Comparison of ENCODE assay signal across 8 cellular contexts in the genomic region with DNA sequence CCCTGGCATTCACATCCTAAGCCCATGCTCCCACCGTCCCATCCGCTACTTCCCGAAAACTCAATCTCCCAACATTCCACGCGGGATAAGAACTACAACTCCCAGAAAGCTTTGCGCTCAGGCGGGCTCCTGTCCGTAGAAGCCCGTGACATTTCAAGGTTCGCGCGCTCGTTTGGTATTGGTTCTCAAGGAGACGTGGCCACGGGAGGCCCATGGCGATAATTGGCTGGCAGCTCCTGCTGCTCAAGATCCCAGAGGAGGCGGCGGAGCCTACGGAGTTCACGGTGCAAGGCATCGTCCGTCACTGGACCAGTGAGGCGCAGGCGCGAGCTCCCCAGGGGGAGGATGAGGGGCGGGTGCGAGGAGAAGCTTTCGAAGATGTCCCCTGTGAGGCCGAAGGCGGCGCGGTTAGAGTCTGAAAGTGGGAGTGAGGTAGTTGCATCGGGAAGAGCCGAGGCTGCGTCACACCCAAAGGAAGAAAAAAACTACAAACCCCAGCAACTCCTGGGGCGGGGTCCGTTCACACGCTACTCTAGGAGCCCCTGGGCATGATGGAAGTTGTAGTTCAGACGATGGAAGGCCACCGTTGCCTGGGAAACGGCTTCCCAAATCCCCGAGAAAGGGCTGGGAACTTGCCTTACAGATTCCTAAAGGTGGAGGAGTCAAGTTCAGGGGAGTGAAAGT. TPM values are rescaled to one million over a fixed set of nuclear protein-coding genes. Genes with fewer than 3 reads are reported as not detected.
A peak's percentile ranks its signal among the peaks of the same experiment; 100 is the strongest.
DNase-seq lines count a peak whose midpoint lies in the region; ATAC-seq, FAIRE-seq and TF ChIP-seq lines count a peak whose summit lies in the region.

No MANE protein-coding gene starts in this region.

- no peaks in the 10 kb centered on the region for H3K36me3 ChIP-seq in BE2C
- no peaks in the 10 kb centered on the region for H3K36me3 ChIP-seq in right lobe of liver

- no peaks in the 10 kb centered on the region for H3K27me3 Mint-ChIP-seq in activated CD4-positive, alpha-beta T cell treated with anti-CD3 and anti-CD28 coated beads, Interleukin-2, amount 10 ng/mL, durations not matched to agents 24 days and 14 days

- peaks cover 12% of the 10 kb centered on the region for H3K4me1 Mint-ChIP-seq in activated CD4-positive, alpha-beta T cell treated with anti-CD3 and anti-CD28 coated beads, Interleukin-2, amount 10 ng/mL, durations not matched to agents 24 days and 14 days

- H3K4me1 ChIP-seq in BE2C = peaks cover 8% of the 10 kb centered on the region
- no peaks in the 10 kb centered on the region for H3K4me1 ChIP-seq in right lobe of liver

- TF ChIP-seq CTCF in BE2C (IDR thresholded peaks at IDR 0.05; ENCODE audit: low read depth, low read length) (no peak), right lobe of liver (IDR thresholded peaks at IDR 0.05) (no peak)

- TF ChIP-seq POLR2A in right lobe of liver (IDR thresholded peaks at IDR 0.05) = no peak

- H3K4me3 ChIP-seq in BE2C (ENCODE audit: low read depth, low read length) (peak overlapping the region; percentile 71), right lobe of liver (peak overlapping the region; percentile 43 to 63 (median 59))

- FAIRE-seq in GM19239 (lab: Jason Lieb, UNC) = peak; percentile 99

- peak; percentile 44 for ATAC-seq in HG03457 (IDR thresholded peaks at IDR 0.05; ENCODE audit: unreplicated experiment)
- ATAC-seq in right lobe of liver = peak; percentile 80 to 91 (median 88)

- peak overlapping the region; percentile 97 for H3K27ac Mint-ChIP-seq in activated CD4-positive, alpha-beta T cell treated with anti-CD3 and anti-CD28 coated beads, Interleukin-2, amount 10 ng/mL, durations not matched to agents 24 days and 14 days

- DNase-seq in BE2C (peak; percentile 99), GM19239 (ENCODE audit: insufficient read length, low spot score) (peak; percentile 96), NCI-H524 treated with DMSO at 0.1 percent for 48 hours (lab: John Stamatoyannopoulos, UW) (peak; percentile 98), dedifferentiated amniotic fluid mesenchymal stem cell (ENCODE audit: extremely low spot score) (peak; percentile 100), right lobe of liver (peak; percentile 96 to 98 (median 98))
- peak; percentile 98 for DNase-seq in activated CD4-positive, alpha-beta T cell treated with anti-CD3 and anti-CD28 coated beads, Interleukin-2, amount 10 ng/mL, durations not matched to agents 24 days and 14 days
- peak; percentile 84 to 89 for DNase-seq in stimulated activated CD4-positive, alpha-beta T cell treated with anti-CD3 and anti-CD28 coated beads, Interleukin-4, amount 100 ng/mL, for 4 hours

- H3K9me3 ChIP-seq in BE2C = no peaks in the 10 kb centered on the region
- no peaks in the 10 kb centered on the region for H3K9me3 ChIP-seq in right lobe of liver

- intact Hi-C loops in activated CD4-positive, alpha-beta T cell treated with anti-CD3 and anti-CD28 coated beads, Interleukin-2, amount 10 ng/mL, durations not matched to agents 24 days and 14 days (cut with micrococcal nuclease) = loop anchor here (1.0 to 2.0 kb wide), 2 partner anchors 25 to 84 kb away; partner anchors contain the start of gene DBP
- intact Hi-C loops in right lobe of liver (cut with DNase I) = no loop called here

- H3K9me3 Mint-ChIP-seq in activated CD4-positive, alpha-beta T cell treated with anti-CD3 and anti-CD28 coated beads, Interleukin-2, amount 10 ng/mL, durations not matched to agents 24 days and 14 days = peaks cover 8% of the 10 kb centered on the region

- H3K27me3 ChIP-seq in BE2C = no peaks in the 10 kb centered on the region
- no peaks in the 10 kb centered on the region for H3K27me3 ChIP-seq in right lobe of liver

- H3K4me3 Mint-ChIP-seq in activated CD4-positive, alpha-beta T cell treated with anti-CD3 and anti-CD28 coated beads, Interleukin-2, amount 10 ng/mL, durations not matched to agents 24 days and 14 days = peak overlapping the region; percentile 91

- H3K36me3 Mint-ChIP-seq in activated CD4-positive, alpha-beta T cell treated with anti-CD3 and anti-CD28 coated beads, Interleukin-2, amount 10 ng/mL, durations not matched to agents 24 days and 14 days (ENCODE audit: low read depth) = peaks cover 6% of the 10 kb centered on the region

- peak overlapping the region; percentile 33 to 62 (median 62) for H3K27ac ChIP-seq in right lobe of liver

- 15% methylated on average over 33 of the region's 42 CpGs for WGBS in right lobe of liver (ENCODE audit: insufficient coverage, low coverage, low lambda C conversion rate, missing lambda C conversion rate)

RNA-seq across cellular contexts. Expression of gene MAMSTR, which starts 1.2 kb away (rescaled TPM):
- polyA plus RNA-seq in BE2C (2012; ENCODE audit: insufficient read depth, insufficient read length, low read depth) = 1.8 TPM
- 1.2 and 1.4 TPM in 2 replicates for total RNA-seq in activated CD4-positive, alpha-beta T cell treated with anti-CD3 and anti-CD28 coated beads, Interleukin-2, amount 10 ng/mL, durations not matched to agents 24 days and 14 days
- under 1 TPM in 5 of 6 experiments, not detected in 1; 0.22 to 0.37 (median 0.24) TPM for total RNA-seq in right lobe of liver

RNA-seq across cellular contexts. Expression of gene RASIP1, which starts 19.7 kb away (rescaled TPM):
- 0.82 TPM for polyA plus RNA-seq in BE2C (2012; ENCODE audit: insufficient read depth, insufficient read length, low read depth)
- 0.71 and 0.82 TPM in 2 replicates for total RNA-seq in activated CD4-positive, alpha-beta T cell treated with anti-CD3 and anti-CD28 coated beads, Interleukin-2, amount 10 ng/mL, durations not matched to agents 24 days and 14 days
- 1 to 10 TPM; 2.7 to 6.7 (median 4.9) TPM for total RNA-seq in right lobe of liver

RNA-seq across cellular contexts. Expression of gene FUT2, which starts 25.0 kb away (rescaled TPM):
- polyA plus RNA-seq in BE2C (2012; ENCODE audit: insufficient read depth, insufficient read length, low read depth) = 3.1 TPM
- total RNA-seq in activated CD4-positive, alpha-beta T cell treated with anti-CD3 and anti-CD28 coated beads, Interleukin-2, amount 10 ng/mL, durations not matched to agents 24 days and 14 days = not detected in 2 replicates
- total RNA-seq in right lobe of liver = 1 to 10 TPM in 1 of 6 experiments, not detected in 5; 2.6 TPM

RNA-seq across cellular contexts. Expression of gene IZUMO1, which starts 26.0 kb away (rescaled TPM):
- polyA plus RNA-seq in BE2C (2012; ENCODE audit: insufficient read depth, insufficient read length, low read depth) = not detected
- 0.21 TPM in 1 of 2 replicates, not detected in the other for total RNA-seq in activated CD4-positive, alpha-beta T cell treated with anti-CD3 and anti-CD28 coated beads, Interleukin-2, amount 10 ng/mL, durations not matched to agents 24 days and 14 days
- total RNA-seq in right lobe of liver = under 1 TPM in 5 of 6 experiments, not detected in 1; 0.10 to 0.35 (median 0.13) TPM

RNA-seq across cellular contexts. Expression of gene FUT1, which starts 31.7 kb away (rescaled TPM):
- polyA plus RNA-seq in BE2C (2012; ENCODE audit: insufficient read depth, insufficient read length, low read depth) = 6.3 TPM
- 0.23 and 0.26 TPM in 2 replicates for total RNA-seq in activated CD4-positive, alpha-beta T cell treated with anti-CD3 and anti-CD28 coated beads, Interleukin-2, amount 10 ng/mL, durations not matched to agents 24 days and 14 days
- 1 to 10 TPM in 3 of 6 experiments, under 1 TPM in 3; 0.22 to 1.9 (median 0.93) TPM for total RNA-seq in right lobe of liver

Comparison
In these comparisons a context has a peak if more than half of its experiments do, and no peak if none do; other contexts are left out.
1. Peak in every context shown above with its lines: DNase-seq, ATAC-seq, H3K4me3 ChIP-seq and H3K27ac ChIP-seq.